Comparison of ENCODE assay signal across 9 cellular contexts in the genomic region with DNA sequence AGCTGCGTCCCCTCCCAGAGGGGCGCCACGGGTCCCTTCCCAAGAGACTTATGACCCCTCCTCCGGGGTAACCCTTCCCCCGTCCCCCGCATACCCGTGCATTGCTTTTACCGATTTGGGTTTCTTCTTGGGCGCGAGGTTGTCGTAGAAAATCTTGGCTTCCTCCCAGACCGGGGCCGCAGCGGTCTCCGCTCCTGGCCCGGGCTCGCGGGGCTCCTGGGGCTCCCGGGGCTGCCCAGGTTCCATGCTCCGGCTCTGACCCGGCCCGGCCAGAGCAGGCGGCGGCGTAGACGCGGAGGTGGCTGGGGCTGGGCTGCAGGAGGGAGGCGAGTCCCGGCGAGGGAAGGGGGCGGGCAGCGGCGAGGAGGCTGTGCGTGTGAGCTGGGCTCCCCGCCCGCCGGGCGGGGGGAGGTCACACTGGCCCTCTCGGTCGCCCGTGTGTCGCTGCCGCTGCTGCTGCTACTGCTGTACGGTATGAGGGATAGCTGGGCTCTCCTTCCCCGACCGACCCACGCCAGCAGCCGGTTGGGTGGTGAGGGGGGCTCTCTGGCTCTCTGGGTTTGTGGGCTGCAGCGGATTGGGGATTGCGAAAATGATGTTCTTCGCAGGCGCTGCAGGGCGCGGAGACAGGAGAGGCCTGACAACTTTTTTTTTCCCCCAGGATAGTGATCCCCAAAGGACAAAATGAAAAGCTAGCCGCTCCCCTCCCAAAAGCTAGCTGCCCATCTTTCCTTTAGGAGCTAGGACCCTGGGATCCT. TPM values are rescaled to one million over a fixed set of nuclear protein-coding genes. Genes with fewer than 3 reads are reported as not detected.
DNase-seq lines count a peak whose midpoint lies in the region; ATAC-seq and TF ChIP-seq lines count a peak whose summit lies in the region.
"Had no signal": no experiment of that assay in that cellular context is flagged by ENCODE, and none has a peak within 500 bp of the region (broad histone marks: within the 10 kb centered on the region; RNA-seq: fewer than 3 reads in every experiment).

A gene (minus strand): TSS at position 315 of the 758 bp plus-strand sequence. CDS start 69 bp downstream, at position 246.

- no peak within 1 kb of the TSS for H3K23ac ChIP-seq in mesendoderm (ENCODE audit: low read length)

- H3K18ac ChIP-seq in mesendoderm (ENCODE audit: low read length), result no peak within 1 kb of the TSS

- H2AK5ac ChIP-seq in mesendoderm (ENCODE audit: low read length), result no peak within 1 kb of the TSS

- no peak within 1 kb of the TSS for H2BK120ac ChIP-seq in mesendoderm (ENCODE audit: low read depth, low read length)

- H3K79me2 ChIP-seq in mesendoderm (ENCODE audit: control insufficient read depth, insufficient read depth, low read length), result no peaks in the 10 kb centered on the region

- H3K27me3 ChIP-seq in mesendoderm (ENCODE audit: insufficient read depth, low read length, poor library complexity) (peaks cover 39% of the 10 kb centered on the region), transverse colon (peaks cover 52% of the 10 kb centered on the region)

- no peaks in the 10 kb centered on the region for H3K79me1 ChIP-seq in mesendoderm (ENCODE audit: low read length)

- no peak within 1 kb of the TSS for H3K9ac ChIP-seq in mesendoderm (ENCODE audit: low read length)

- intact Hi-C loops in transverse colon (cut with DNase I; ENCODE audit: low total_unique reads), result no loop called here

- H3K4me3 ChIP-seq in mesendoderm (ENCODE audit: low read length) (no peak within 1 kb of the TSS), transverse colon (peak within 1 kb of the TSS in 3 of 4 donors; percentile 21 to 54 (median 35))

- H3K27ac ChIP-seq in mesendoderm (ENCODE audit: low read depth, low read length), result no peak within 1 kb of the TSS
- no peak within 1 kb of the TSS for H3K27ac ChIP-seq in transverse colon

- no peak within 1 kb of the TSS for H3K27ac Mint-ChIP-seq in T-helper 2 cell treated with Interferon-gamma antibody and Interleukin-4, amounts not matched to agents 5 μg/mL and 100 μg/mL, for 36 hours

- H3K4me1 ChIP-seq in mesendoderm (ENCODE audit: control insufficient read depth, low read depth, low read length) (no peaks in the 10 kb centered on the region), transverse colon (peaks cover 0 to 16% (median 14%) of the 10 kb centered on the region in 4 donors)

- no peaks in the 10 kb centered on the region for H3K9me3 Mint-ChIP-seq in T-helper 2 cell treated with Interferon-gamma antibody and Interleukin-4, amounts not matched to agents 5 μg/mL and 100 μg/mL, for 36 hours

- H4K5ac ChIP-seq in mesendoderm (ENCODE audit: low read length), result no peak within 1 kb of the TSS

- ATAC-seq in HG03139 (IDR thresholded peaks at IDR 0.05; ENCODE audit: unreplicated experiment), result no peak

- no peak for TF ChIP-seq POLR2A in transverse colon (IDR thresholded peaks at IDR 0.05)

- WGBS in mesendoderm (ENCODE audit: extremely low coverage, insufficient coverage, low lambda C conversion rate), result no CpG with 5 or more reads among the region's 55 CpGs
- WGBS in transverse colon (ENCODE audit: low coverage in 1 of 2), 2 donors, result 5% methylated on average over 55 of the region's 55 CpGs; no CpG with 5 or more reads in 1 of the 2 donors

- H3K56ac ChIP-seq in mesendoderm (ENCODE audit: low read length), result peak within 1 kb of the TSS; percentile 42

- H3K4me2 ChIP-seq in mesendoderm (ENCODE audit: low read length), result peak within 1 kb of the TSS; percentile 56

- H3K4ac ChIP-seq in mesendoderm (ENCODE audit: low read depth, low read length), result no peak within 1 kb of the TSS

- DNase-seq in NCI-H345 (lab: John Stamatoyannopoulos, UW) (peak; percentile 19), NCI-H345 treated with DMSO at 0.1 percent for 48 hours (lab: John Stamatoyannopoulos, UW; ENCODE audit: unreplicated experiment) (no peak), ecto neural progenitor cell (ENCODE audit: low spot score) (peak; percentile 66), mesendoderm (no peak), transverse colon (peak; percentile 15), NCI-H2196 (lab: John Stamatoyannopoulos, UW; ENCODE audit: unreplicated experiment) (no peak)
- DNase-seq in T-helper 2 cell treated with Interferon-gamma antibody and Interleukin-4, amounts not matched to agents 5 μg/mL and 100 μg/mL, for 36 hours (ENCODE audit: low spot score), result peak; percentile 47

- no peak for TF ChIP-seq CTCF in transverse colon (IDR thresholded peaks at IDR 0.05)

- H2BK5ac ChIP-seq in mesendoderm (ENCODE audit: low read length), result no peak within 1 kb of the TSS

- in situ Hi-C loops in transverse colon (cut with MboI; ENCODE audit: low pct_ligation_motif_present in 1 of 4, low pct_unique_long_range_greater_than_20kb in 1 of 4, low sequenced_read_pairs in 3 of 4), result loop anchor here in 1 of 4 donors (5.0 kb wide), 1 partner anchor 40 kb away; no protein-coding TSS in a partner anchor

- peak within 1 kb of the TSS; percentile 67 for H3K4me3 Mint-ChIP-seq in T-helper 2 cell treated with Interferon-gamma antibody and Interleukin-4, amounts not matched to agents 5 μg/mL and 100 μg/mL, for 36 hours

- H2BK15ac ChIP-seq in mesendoderm (replicated peaks; ENCODE audit: low read depth), result no peak within 1 kb of the TSS

- H3K27me3 Mint-ChIP-seq in T-helper 2 cell treated with Interferon-gamma antibody and Interleukin-4, amounts not matched to agents 5 μg/mL and 100 μg/mL, for 36 hours (ENCODE audit: low read depth), result peaks cover 30% of the 10 kb centered on the region

- no peak for TF ChIP-seq EP300 in transverse colon (IDR thresholded peaks at IDR 0.05; ENCODE audit: low read depth)

- peaks cover 10% of the 10 kb centered on the region for H3K4me1 Mint-ChIP-seq in T-helper 2 cell treated with Interferon-gamma antibody and Interleukin-4, amounts not matched to agents 5 μg/mL and 100 μg/mL, for 36 hours (ENCODE audit: low read depth)

- no peaks in the 10 kb centered on the region for H3K36me3 ChIP-seq in mesendoderm (ENCODE audit: control insufficient read depth, insufficient read depth, low read length)
- no peaks in the 10 kb centered on the region for H3K36me3 ChIP-seq in transverse colon

- no peak within 1 kb of the TSS for H4K8ac ChIP-seq in mesendoderm (ENCODE audit: low read depth, low read length)

- H3K9me3 ChIP-seq in transverse colon, result no peaks in the 10 kb centered on the region

- H3K36me3 Mint-ChIP-seq in T-helper 2 cell treated with Interferon-gamma antibody and Interleukin-4, amounts not matched to agents 5 μg/mL and 100 μg/mL, for 36 hours (ENCODE audit: low read depth), result no peaks in the 10 kb centered on the region

RNA-seq across cellular contexts. Expression of the gene that starts here (rescaled TPM):
- polyA plus RNA-seq in mesendoderm (2013, experiment 1 of 2), result not detected
- polyA plus RNA-seq in mesendoderm (2013, experiment 2 of 2), result not detected
- total RNA-seq in transverse colon, result not detected
- total RNA-seq: activated CD8-positive, alpha-beta memory T cell treated with anti-CD3 and anti-CD28 coated beads for 36 hours had no signal

Comparison
In these comparisons a context has a peak if more than half of its experiments do, and no peak if none do; other contexts are left out.
1. DNase-seq: peak in NCI-H345 (single experiment), T-helper 2 cell treated with Interferon-gamma antibody and Interleukin-4, amounts not matched to agents 5 μg/mL and 100 μg/mL, for 36 hours (single experiment) and ecto neural progenitor cell (single experiment); none in NCI-H345 treated with DMSO at 0.1 percent for 48 hours (single experiment), mesendoderm (single experiment) and NCI-H2196 (single experiment).
2. Peak in DNase-seq and H3K4me3 ChIP-seq in transverse colon; RNA of the gene not detected or under 1 TPM.